1 cellular context compared by ENCODE assay signal in the genomic region with DNA sequence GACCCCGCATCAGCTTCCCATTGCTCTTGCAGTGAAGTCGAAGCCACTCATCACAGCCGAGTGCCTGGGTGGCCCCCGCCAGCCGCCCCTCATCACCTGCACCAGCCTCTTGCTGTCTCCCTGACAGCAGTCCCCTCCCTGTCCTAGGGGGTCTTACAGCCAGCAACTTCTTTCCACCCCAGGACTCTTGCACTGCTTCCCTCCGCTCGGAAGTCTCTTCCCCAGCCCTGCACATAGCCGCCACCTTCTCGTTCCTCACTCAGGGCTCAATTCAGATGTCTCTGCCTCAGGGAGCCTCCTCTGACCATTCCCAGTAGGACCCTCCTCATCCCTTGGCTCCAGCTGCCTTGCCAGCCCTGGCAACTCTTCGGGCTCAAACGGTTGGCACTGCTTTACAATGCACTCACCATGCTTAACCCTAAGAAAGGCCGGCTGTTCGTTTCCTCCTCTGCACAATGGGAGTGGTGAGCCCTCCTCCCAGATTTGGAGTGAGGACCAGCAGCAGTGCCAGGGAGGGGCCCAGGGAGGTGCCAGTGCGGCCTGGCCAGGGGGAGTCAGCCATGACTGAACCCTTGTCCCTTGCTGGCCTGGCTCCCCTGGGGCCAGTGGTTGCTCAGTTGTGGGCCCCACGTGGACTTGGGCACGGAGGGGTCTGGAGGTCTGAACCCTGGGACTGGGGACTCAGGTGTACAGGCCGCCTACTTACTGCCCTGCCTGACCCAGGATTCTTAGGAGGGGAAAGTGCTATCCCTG.
TF ChIP-seq lines count a peak whose summit lies in the region.

No MANE protein-coding gene starts in this region.

TF ChIP-seq in A549, 52 proteins besides CTCF, POLR2A, EP300 and RAD21 (continued from another document):
- TF ChIP-seq POLR2AphosphoS2 (conservative IDR thresholded peaks at IDR 0.05; ENCODE audit: low read length) = 0 out of 2 replicates have a peak, but pooled peaks have one; percentile 4
